Comparison of ENCODE assay signal across 1 cellular context in genomic region chr4:26032572-26033320, GRCh38.
TF ChIP-seq lines count a peak whose summit lies in the region.

No MANE protein-coding gene starts in this region.

TF ChIP-seq in IMR-90, 13 proteins besides CTCF, POLR2A, EP300 and RAD21 (continued from another document):
- TF ChIP-seq ELK1 (IDR thresholded peaks at IDR 0.05; ENCODE audit: borderline replicate concordance, low read depth, low read length) (no peak), USF2 (IDR thresholded peaks at IDR 0.05; ENCODE audit: low read depth, low read length) (no peak), SMC3 (IDR thresholded peaks at IDR 0.05; ENCODE audit: low read depth, low read length) (no peak), BHLHE40 (IDR thresholded peaks at IDR 0.05; ENCODE audit: low read depth, low read length) (peak; percentile 50), RCOR1 (IDR thresholded peaks at IDR 0.05; ENCODE audit: insufficient replicate concordance, low read length) (peak; percentile 49), CEBPB (IDR thresholded peaks at IDR 0.05; ENCODE audit: low read depth, low read length) (peak; percentile 77), CHD1 (IDR thresholded peaks at IDR 0.05; ENCODE audit: low read depth, low read length) (no peak), MAFK (IDR thresholded peaks at IDR 0.05; ENCODE audit: low read depth, low read length) (no peak)
